8 cellular contexts compared by ENCODE assay signal in genomic region chr2:242088471-242089212, GRCh38.
A peak's percentile ranks its signal among the peaks of the same experiment; 100 is the strongest.
DNase-seq lines count a peak whose midpoint lies in the region; ATAC-seq and TF ChIP-seq lines count a peak whose summit lies in the region.

No MANE protein-coding gene starts in this region.

- ATAC-seq in HG03342 (IDR thresholded peaks at IDR 0.05; ENCODE audit: unreplicated experiment) = peak; percentile 87

- TF ChIP-seq POLR2A in GM19099 (IDR thresholded peaks at IDR 0.05; ENCODE audit: extremely low read depth, insufficient read length, low read depth) = peak; percentile 72

- DNase-seq in Ammon's horn (ENCODE audit: low spot score) = peak; percentile 95
- peak; percentile 27 for DNase-seq in NCI-H345 treated with DMSO at 0.1 percent for 48 hours (lab: John Stamatoyannopoulos, UW; ENCODE audit: unreplicated experiment)
- peak; percentile 93 for DNase-seq in activated CD4-positive, CD25-positive, alpha-beta regulatory T cell treated with anti-CD3 and anti-CD28 coated beads, Interleukin-2, amount 50 U/mL, for 72 hours
- peak; percentile 93 for DNase-seq in cerebellum (ENCODE audit: low spot score)
- peak; percentile 90 for DNase-seq in kidney tubule cell (ENCODE audit: low spot score)
- peak; percentile 74 to 90 (median 82) for DNase-seq in stimulated activated CD4-positive, alpha-beta T cell treated with anti-CD3 and anti-CD28 coated beads, Interleukin-1b, Interleukin-23, amount 100 ng/mL, for 24 hours (ENCODE audit: low read depth in 4 of 4, low spot score in 1 of 4)

Comparison
In these comparisons a context has a peak if more than half of its experiments do, and no peak if none do; other contexts are left out.
1. Peak in every context shown above with its lines: DNase-seq and ATAC-seq.
2. DNase-seq: peak in every context shown above with its lines; median percentile 95 in Ammon's horn; 93 in activated CD4-positive, CD25-positive, alpha-beta regulatory T cell treated with anti-CD3 and anti-CD28 coated beads, Interleukin-2, amount 50 U/mL, for 72 hours; 93 in cerebellum; 90 in kidney tubule cell; 82 in stimulated activated CD4-positive, alpha-beta T cell treated with anti-CD3 and anti-CD28 coated beads, Interleukin-1b, Interleukin-23, amount 100 ng/mL, for 24 hours; 27 in NCI-H345 treated with DMSO at 0.1 percent for 48 hours.